Comparison of ENCODE assay signal across 2 cellular contexts in genomic region chr9:96487030-96487396, GRCh38.
TF ChIP-seq lines count a peak whose summit lies in the region.

No MANE protein-coding gene starts in this region.

TF ChIP-seq in SK-N-SH, 30 proteins besides CTCF, POLR2A, EP300 and RAD21 (continued from another document):
- no peak for TF ChIP-seq IRF3 (IDR thresholded peaks at IDR 0.05; ENCODE audit: low read depth, low read length)
- no peak for TF ChIP-seq TAF1 (IDR thresholded peaks at IDR 0.05; ENCODE audit: borderline replicate concordance, low read depth, low read length)
- no peak for TF ChIP-seq FOSL2 (IDR thresholded peaks at IDR 0.05; ENCODE audit: borderline replicate concordance, low read depth)
- no peak for TF ChIP-seq ZBTB33 (IDR thresholded peaks at IDR 0.05; ENCODE audit: borderline replicate concordance, low read depth)
- TF ChIP-seq MXI1 (IDR thresholded peaks at IDR 0.05; ENCODE audit: low read depth, low read length), result no peak
- no peak for TF ChIP-seq RFX5 (IDR thresholded peaks at IDR 0.05; ENCODE audit: low read length)
- no peak for TF ChIP-seq ELF1 (IDR thresholded peaks at IDR 0.05)
- TF ChIP-seq YY1 (IDR thresholded peaks at IDR 0.05; ENCODE audit: low read depth), result no peak
- no peak for TF ChIP-seq MEF2A (IDR thresholded peaks at IDR 0.05; ENCODE audit: borderline replicate concordance, low read depth)
- TF ChIP-seq FOXJ3 (CRISPR knock-in tag; IDR thresholded peaks at IDR 0.05), result no peak
- TF ChIP-seq SMC3 (IDR thresholded peaks at IDR 0.05; ENCODE audit: low read depth, low read length), result no peak
- TF ChIP-seq TCF12 (IDR thresholded peaks at IDR 0.05), result no peak
- no peak for TF ChIP-seq PBX3 (IDR thresholded peaks at IDR 0.05)
- TF ChIP-seq CHD2 (IDR thresholded peaks at IDR 0.05; ENCODE audit: low read length, partially characterized antibody), result no peak

TF ChIP-seq in SK-N-SH treated with all-trans-retinoic acid at 6 μM for 48 hours, 23 proteins besides CTCF, POLR2A, EP300 and RAD21 (continued from another document):
- no peak for TF ChIP-seq POU6F1 (CRISPR knock-in tag; IDR thresholded peaks at IDR 0.05; ENCODE audit: borderline replicate concordance, low read depth)
- TF ChIP-seq ESRRG (CRISPR knock-in tag; IDR thresholded peaks at IDR 0.05), result no peak
- TF ChIP-seq PATZ1 (CRISPR knock-in tag; IDR thresholded peaks at IDR 0.05; ENCODE audit: borderline replicate concordance), result no peak
- TF ChIP-seq SNAI2 (CRISPR knock-in tag; IDR thresholded peaks at IDR 0.05), result no peak
- no peak for TF ChIP-seq ZNF70 (CRISPR knock-in tag; IDR thresholded peaks at IDR 0.05)
